8 cellular contexts compared by ENCODE assay signal in the genomic region with DNA sequence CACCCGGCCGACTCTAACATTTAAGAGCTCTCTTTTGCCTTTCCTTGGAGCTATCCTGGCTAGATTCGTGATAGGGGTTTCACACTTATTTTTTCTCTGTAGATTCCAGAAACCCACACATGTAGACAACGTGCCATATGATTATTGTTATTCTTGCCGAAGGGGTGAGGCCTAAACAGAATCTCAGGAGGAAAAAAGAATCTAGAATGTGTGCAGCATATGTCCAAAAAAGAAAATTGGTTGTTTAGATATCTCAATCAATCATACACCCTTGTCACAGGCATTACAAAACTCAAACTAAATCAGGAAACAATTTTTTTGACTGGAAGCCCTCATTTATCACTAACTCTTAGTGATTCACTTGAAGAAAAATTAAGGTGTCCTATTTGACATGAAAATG.
"Had no signal": no experiment of that assay in that cellular context is flagged by ENCODE, and none has a peak within 500 bp of the region (broad histone marks: within the 10 kb centered on the region; RNA-seq: fewer than 3 reads in every experiment).

No MANE protein-coding gene starts in this region.

- H3K9ac ChIP-seq: GM23248 had no signal

- H2AFZ ChIP-seq: GM23248 had no signal

- ATAC-seq: HCT116, HepG2 had no signal

- H3K36me3 ChIP-seq: HAP-1 had no signal

- DNase-seq: GM23248, GOT3, H7, HFFc6 had no signal

- H3K9me3 ChIP-seq: HAP-1 had no signal

- H3K27ac ChIP-seq: GM23248, HL-60 had no signal

- H3K4me3 ChIP-seq: GM23248, HAP-1 had no signal
